In the genomic region with DNA sequence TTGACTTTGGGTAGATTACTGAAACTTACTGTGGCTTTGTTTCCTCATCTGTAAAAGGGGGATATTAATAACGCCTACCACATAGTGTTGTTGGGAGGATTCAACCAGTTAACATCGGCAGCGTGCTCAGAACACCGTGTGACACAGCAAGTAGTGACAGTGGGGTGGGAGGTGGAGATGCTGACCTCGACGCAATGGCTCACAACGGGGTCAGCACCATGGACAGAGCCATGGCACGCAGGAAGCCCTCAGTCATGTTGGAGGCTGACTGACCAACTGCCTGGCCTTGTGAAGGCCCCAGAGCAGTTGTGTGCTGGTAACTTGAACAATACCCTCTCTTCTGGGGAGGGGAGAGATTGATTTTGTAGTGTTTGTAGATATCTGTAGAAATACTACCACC, we compare ENCODE assay signal across 1 cellular context.
A peak's percentile ranks its signal among the peaks of the same experiment; 100 is the strongest.
TF ChIP-seq lines count a peak whose summit lies in the region.

No MANE protein-coding gene starts in this region.

TF ChIP-seq in HepG2, 621 proteins besides CTCF, POLR2A, EP300 and RAD21 (continued from another document and continues in another):
- TF ChIP-seq, protein P1, sequence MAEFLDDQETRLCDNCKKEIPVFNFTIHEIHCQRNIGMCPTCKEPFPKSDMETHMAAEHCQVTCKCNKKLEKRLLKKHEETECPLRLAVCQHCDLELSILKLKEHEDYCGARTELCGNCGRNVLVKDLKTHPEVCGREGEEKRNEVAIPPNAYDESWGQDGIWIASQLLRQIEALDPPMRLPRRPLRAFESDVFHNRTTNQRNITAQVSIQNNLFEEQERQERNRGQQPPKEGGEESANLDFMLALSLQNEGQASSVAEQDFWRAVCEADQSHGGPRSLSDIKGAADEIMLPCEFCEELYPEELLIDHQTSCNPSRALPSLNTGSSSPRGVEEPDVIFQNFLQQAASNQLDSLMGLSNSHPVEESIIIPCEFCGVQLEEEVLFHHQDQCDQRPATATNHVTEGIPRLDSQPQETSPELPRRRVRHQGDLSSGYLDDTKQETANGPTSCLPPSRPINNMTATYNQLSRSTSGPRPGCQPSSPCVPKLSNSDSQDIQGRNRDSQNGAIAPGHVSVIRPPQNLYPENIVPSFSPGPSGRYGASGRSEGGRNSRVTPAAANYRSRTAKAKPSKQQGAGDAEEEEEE (CRISPR knock-in tag; IDR thresholded peaks at IDR 0.05; ENCODE audit: borderline replicate concordance): no peak
- TF ChIP-seq, protein P2, sequence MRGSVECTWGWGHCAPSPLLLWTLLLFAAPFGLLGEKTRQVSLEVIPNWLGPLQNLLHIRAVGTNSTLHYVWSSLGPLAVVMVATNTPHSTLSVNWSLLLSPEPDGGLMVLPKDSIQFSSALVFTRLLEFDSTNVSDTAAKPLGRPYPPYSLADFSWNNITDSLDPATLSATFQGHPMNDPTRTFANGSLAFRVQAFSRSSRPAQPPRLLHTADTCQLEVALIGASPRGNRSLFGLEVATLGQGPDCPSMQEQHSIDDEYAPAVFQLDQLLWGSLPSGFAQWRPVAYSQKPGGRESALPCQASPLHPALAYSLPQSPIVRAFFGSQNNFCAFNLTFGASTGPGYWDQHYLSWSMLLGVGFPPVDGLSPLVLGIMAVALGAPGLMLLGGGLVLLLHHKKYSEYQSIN (CRISPR knock-in tag; IDR thresholded peaks at IDR 0.05; ENCODE audit: borderline replicate concordance): no peak
- no peak for TF ChIP-seq ZNF335 (CRISPR knock-in tag; IDR thresholded peaks at IDR 0.05)
- TF ChIP-seq NFYC (CRISPR knock-in tag; IDR thresholded peaks at IDR 0.05): no peak
- no peak for TF ChIP-seq PRPF4 (IDR thresholded peaks at IDR 0.05; ENCODE audit: low read depth, low read length, poor library complexity, severe bottlenecking)
- no peak for TF ChIP-seq ZNF572 (CRISPR knock-in tag; IDR thresholded peaks at IDR 0.05)
- TF ChIP-seq PTBP1 (IDR thresholded peaks at IDR 0.05; ENCODE audit: low read depth, low read length, poor library complexity, severe bottlenecking): no peak
- TF ChIP-seq ZFP1 (CRISPR knock-in tag; IDR thresholded peaks at IDR 0.05): no peak
- TF ChIP-seq HDAC1 (CRISPR knock-in tag; IDR thresholded peaks at IDR 0.05): no peak
- TF ChIP-seq, protein P3, sequence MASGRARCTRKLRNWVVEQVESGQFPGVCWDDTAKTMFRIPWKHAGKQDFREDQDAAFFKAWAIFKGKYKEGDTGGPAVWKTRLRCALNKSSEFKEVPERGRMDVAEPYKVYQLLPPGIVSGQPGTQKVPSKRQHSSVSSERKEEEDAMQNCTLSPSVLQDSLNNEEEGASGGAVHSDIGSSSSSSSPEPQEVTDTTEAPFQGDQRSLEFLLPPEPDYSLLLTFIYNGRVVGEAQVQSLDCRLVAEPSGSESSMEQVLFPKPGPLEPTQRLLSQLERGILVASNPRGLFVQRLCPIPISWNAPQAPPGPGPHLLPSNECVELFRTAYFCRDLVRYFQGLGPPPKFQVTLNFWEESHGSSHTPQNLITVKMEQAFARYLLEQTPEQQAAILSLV (CRISPR knock-in tag; IDR thresholded peaks at IDR 0.05; ENCODE audit: borderline replicate concordance): no peak
- TF ChIP-seq ZNF788 (CRISPR knock-in tag; IDR thresholded peaks at IDR 0.05; ENCODE audit: borderline replicate concordance): no peak
- TF ChIP-seq, protein P4, sequence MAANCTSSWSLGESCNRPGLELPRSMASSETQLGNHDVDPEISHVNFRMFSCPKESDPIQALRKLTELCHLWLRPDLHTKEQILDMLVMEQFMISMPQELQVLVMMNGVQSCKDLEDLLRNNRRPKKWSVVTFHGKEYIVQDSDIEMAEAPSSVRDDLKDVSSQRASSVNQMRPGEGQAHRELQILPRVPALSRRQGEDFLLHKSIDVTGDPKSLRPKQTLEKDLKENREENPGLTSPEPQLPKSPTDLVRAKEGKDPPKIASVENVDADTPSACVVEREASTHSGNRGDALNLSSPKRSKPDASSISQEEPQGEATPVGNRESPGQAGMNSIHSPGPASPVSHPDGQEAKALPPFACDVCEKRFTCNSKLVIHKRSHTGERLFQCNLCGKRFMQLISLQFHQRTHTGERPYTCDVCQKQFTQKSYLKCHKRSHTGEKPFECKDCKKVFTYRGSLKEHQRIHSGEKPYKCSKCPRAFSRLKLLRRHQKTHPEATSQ (CRISPR knock-in tag; IDR thresholded peaks at IDR 0.05; ENCODE audit: borderline replicate concordance): no peak
- TF ChIP-seq, protein P5, sequence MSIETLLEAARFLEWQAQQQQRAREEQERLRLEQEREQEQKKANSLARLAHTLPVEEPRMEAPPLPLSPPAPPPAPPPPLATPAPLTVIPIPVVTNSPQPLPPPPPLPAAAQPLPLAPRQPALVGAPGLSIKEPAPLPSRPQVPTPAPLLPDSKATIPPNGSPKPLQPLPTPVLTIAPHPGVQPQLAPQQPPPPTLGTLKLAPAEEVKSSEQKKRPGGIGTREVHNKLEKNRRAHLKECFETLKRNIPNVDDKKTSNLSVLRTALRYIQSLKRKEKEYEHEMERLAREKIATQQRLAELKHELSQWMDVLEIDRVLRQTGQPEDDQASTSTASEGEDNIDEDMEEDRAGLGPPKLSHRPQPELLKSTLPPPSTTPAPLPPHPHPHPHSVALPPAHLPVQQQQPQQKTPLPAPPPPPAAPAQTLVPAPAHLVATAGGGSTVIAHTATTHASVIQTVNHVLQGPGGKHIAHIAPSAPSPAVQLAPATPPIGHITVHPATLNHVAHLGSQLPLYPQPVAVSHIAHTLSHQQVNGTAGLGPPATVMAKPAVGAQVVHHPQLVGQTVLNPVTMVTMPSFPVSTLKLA (IDR thresholded peaks at IDR 0.05): no peak
- TF ChIP-seq ZKSCAN8 (CRISPR knock-in tag; IDR thresholded peaks at IDR 0.05; ENCODE audit: borderline replicate concordance): no peak
- TF ChIP-seq, protein P6, sequence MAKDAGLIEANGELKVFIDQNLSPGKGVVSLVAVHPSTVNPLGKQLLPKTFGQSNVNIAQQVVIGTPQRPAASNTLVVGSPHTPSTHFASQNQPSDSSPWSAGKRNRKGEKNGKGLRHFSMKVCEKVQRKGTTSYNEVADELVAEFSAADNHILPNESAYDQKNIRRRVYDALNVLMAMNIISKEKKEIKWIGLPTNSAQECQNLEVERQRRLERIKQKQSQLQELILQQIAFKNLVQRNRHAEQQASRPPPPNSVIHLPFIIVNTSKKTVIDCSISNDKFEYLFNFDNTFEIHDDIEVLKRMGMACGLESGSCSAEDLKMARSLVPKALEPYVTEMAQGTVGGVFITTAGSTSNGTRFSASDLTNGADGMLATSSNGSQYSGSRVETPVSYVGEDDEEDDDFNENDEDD (CRISPR knock-in tag; IDR thresholded peaks at IDR 0.05; ENCODE audit: borderline replicate concordance): no peak
- TF ChIP-seq, protein P7, sequence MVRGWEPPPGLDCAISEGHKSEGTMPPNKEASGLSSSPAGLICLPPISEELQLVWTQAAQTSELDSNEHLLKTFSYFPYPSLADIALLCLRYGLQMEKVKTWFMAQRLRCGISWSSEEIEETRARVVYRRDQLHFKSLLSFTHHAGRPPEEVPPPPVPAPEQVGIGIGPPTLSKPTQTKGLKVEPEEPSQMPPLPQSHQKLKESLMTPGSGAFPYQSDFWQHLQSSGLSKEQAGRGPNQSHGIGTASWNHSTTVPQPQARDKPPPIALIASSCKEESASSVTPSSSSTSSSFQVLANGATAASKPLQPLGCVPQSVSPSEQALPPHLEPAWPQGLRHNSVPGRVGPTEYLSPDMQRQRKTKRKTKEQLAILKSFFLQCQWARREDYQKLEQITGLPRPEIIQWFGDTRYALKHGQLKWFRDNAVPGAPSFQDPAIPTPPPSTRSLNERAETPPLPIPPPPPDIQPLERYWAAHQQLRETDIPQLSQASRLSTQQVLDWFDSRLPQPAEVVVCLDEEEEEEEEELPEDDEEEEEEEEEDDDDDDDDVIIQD (CRISPR knock-in tag; IDR thresholded peaks at IDR 0.05; ENCODE audit: low read depth): no peak
- TF ChIP-seq CEBPB (IDR thresholded peaks at IDR 0.05; ENCODE audit: borderline replicate concordance, low read depth, low read length): no peak
- no peak for TF ChIP-seq ZNF672 (CRISPR knock-in tag; IDR thresholded peaks at IDR 0.05)
- no peak for TF ChIP-seq ZNF510 (CRISPR knock-in tag; IDR thresholded peaks at IDR 0.05; ENCODE audit: low read depth)
- TF ChIP-seq SIN3A (IDR thresholded peaks at IDR 0.05; ENCODE audit: borderline replicate concordance, low read depth, low read length): no peak
- TF ChIP-seq, protein P8, sequence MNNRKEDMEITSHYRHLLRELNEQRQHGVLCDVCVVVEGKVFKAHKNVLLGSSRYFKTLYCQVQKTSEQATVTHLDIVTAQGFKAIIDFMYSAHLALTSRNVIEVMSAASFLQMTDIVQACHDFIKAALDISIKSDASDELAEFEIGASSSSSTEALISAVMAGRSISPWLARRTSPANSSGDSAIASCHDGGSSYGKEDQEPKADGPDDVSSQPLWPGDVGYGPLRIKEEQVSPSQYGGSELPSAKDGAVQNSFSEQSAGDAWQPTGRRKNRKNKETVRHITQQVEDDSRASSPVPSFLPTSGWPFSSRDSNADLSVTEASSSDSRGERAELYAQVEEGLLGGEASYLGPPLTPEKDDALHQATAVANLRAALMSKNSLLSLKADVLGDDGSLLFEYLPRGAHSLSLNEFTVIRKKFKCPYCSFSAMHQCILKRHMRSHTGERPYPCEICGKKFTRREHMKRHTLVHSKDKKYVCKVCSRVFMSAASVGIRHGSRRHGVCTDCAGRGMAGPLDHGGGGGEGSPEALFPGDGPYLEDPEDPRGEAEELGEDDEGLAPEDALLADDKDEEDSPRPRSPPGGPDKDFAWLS (CRISPR knock-in tag; IDR thresholded peaks at IDR 0.05; ENCODE audit: borderline replicate concordance): no peak
- TF ChIP-seq, protein P9, sequence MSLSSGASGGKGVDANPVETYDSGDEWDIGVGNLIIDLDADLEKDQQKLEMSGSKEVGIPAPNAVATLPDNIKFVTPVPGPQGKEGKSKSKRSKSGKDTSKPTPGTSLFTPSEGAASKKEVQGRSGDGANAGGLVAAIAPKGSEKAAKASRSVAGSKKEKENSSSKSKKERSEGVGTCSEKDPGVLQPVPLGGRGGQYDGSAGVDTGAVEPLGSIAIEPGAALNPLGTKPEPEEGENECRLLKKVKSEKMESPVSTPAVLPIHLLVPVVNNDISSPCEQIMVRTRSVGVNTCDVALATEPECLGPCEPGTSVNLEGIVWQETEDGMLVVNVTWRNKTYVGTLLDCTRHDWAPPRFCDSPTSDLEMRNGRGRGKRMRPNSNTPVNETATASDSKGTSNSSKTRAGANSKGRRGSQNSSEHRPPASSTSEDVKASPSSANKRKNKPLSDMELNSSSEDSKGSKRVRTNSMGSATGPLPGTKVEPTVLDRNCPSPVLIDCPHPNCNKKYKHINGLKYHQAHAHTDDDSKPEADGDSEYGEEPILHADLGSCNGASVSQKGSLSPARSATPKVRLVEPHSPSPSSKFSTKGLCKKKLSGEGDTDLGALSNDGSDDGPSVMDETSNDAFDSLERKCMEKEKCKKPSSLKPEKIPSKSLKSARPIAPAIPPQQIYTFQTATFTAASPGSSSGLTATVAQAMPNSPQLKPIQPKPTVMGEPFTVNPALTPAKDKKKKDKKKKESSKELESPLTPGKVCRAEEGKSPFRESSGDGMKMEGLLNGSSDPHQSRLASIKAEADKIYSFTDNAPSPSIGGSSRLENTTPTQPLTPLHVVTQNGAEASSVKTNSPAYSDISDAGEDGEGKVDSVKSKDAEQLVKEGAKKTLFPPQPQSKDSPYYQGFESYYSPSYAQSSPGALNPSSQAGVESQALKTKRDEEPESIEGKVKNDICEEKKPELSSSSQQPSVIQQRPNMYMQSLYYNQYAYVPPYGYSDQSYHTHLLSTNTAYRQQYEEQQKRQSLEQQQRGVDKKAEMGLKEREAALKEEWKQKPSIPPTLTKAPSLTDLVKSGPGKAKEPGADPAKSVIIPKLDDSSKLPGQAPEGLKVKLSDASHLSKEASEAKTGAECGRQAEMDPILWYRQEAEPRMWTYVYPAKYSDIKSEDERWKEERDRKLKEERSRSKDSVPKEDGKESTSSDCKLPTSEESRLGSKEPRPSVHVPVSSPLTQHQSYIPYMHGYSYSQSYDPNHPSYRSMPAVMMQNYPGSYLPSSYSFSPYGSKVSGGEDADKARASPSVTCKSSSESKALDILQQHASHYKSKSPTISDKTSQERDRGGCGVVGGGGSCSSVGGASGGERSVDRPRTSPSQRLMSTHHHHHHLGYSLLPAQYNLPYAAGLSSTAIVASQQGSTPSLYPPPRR (CRISPR knock-in tag; IDR thresholded peaks at IDR 0.05; ENCODE audit: borderline replicate concordance): no peak
- TF ChIP-seq JUNB (CRISPR knock-in tag; IDR thresholded peaks at IDR 0.05; ENCODE audit: borderline replicate concordance): no peak
- no peak for TF ChIP-seq CENPX (CRISPR knock-in tag; IDR thresholded peaks at IDR 0.05)
- no peak for TF ChIP-seq NR2F1 (CRISPR knock-in tag; IDR thresholded peaks at IDR 0.05)
- TF ChIP-seq, protein P10, sequence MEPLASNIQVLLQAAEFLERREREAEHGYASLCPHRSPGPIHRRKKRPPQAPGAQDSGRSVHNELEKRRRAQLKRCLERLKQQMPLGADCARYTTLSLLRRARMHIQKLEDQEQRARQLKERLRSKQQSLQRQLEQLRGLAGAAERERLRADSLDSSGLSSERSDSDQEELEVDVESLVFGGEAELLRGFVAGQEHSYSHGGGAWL (CRISPR knock-in tag; IDR thresholded peaks at IDR 0.05): peak; percentile 85; the same call in 1 of the 2 replicates
- TF ChIP-seq SMAD1 (CRISPR knock-in tag; IDR thresholded peaks at IDR 0.05; ENCODE audit: borderline replicate concordance, low read depth): no peak
- no peak for TF ChIP-seq KMT2B (CRISPR knock-in tag; IDR thresholded peaks at IDR 0.05)
- TF ChIP-seq HNRNPH1 (optimal IDR thresholded peaks at IDR 0.05; ENCODE audit: low read depth, low read length): no peak
- TF ChIP-seq ZBTB21 (CRISPR knock-in tag; IDR thresholded peaks at IDR 0.05): no peak
- TF ChIP-seq NCOR1 (IDR thresholded peaks at IDR 0.05; ENCODE audit: borderline replicate concordance, low read length): no peak
- no peak for TF ChIP-seq REL (CRISPR knock-in tag; conservative IDR thresholded peaks at IDR 0.05)
- TF ChIP-seq FLYWCH1 (CRISPR knock-in tag; IDR thresholded peaks at IDR 0.05): no peak
- TF ChIP-seq, protein P11, sequence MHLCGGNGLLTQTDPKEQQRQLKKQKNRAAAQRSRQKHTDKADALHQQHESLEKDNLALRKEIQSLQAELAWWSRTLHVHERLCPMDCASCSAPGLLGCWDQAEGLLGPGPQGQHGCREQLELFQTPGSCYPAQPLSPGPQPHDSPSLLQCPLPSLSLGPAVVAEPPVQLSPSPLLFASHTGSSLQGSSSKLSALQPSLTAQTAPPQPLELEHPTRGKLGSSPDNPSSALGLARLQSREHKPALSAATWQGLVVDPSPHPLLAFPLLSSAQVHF (CRISPR knock-in tag; IDR thresholded peaks at IDR 0.05): no peak
- peak; percentile 30; the same call in 1 of the 2 replicates for TF ChIP-seq RXRB (CRISPR knock-in tag; IDR thresholded peaks at IDR 0.05; ENCODE audit: borderline replicate concordance)
- TF ChIP-seq ZNF766 (CRISPR knock-in tag; IDR thresholded peaks at IDR 0.05; ENCODE audit: borderline replicate concordance): no peak
- no peak for TF ChIP-seq ZNF17 (CRISPR knock-in tag; IDR thresholded peaks at IDR 0.05)
- TF ChIP-seq WIZ (CRISPR knock-in tag; IDR thresholded peaks at IDR 0.05): peak; percentile 87; the same call in 1 of the 2 replicates
- peak; percentile 38; the same call in 1 of the 2 replicates for TF ChIP-seq MYC (CRISPR knock-in tag; IDR thresholded peaks at IDR 0.05; ENCODE audit: borderline replicate concordance)
- no peak for TF ChIP-seq SP140L (CRISPR knock-in tag; IDR thresholded peaks at IDR 0.05; ENCODE audit: borderline replicate concordance)
- TF ChIP-seq ZNF776 (CRISPR knock-in tag; IDR thresholded peaks at IDR 0.05): no peak
